Comparison of ENCODE assay signal across 31 cellular contexts in the genomic region with DNA sequence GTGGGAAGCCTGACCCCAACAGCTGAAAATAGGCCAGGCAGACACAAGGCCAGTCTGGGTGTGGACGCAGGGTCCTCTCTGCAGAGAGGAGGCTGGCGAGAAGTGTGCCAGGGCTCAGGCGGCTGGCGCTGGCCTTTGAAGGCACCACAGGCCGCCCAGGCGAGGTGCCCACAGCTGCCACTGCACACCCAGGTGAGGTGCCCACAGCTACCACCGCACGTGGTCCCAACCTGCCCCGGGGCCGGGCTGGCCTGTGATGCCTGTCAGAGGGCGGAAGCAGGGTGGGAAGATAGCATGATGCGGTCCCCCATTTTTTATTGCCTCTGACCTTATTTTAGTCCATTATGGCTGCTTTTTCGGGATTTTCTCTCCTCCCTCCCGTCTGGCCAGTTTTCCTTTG.
"Had no signal": no experiment of that assay in that cellular context is flagged by ENCODE, and none has a peak within 500 bp of the region (broad histone marks: within the 10 kb centered on the region; RNA-seq: fewer than 3 reads in every experiment).

No MANE protein-coding gene starts in this region.

- H3K27me3 ChIP-seq: adrenal gland, ascending aorta, brain microvascular endothelial cell, cardiac muscle cell had no signal

- ATAC-seq: activated naive CD4-positive, alpha-beta T cell treated with anti-CD3 and anti-CD28 coated beads, Interleukin-2, amount 50 U/mL, for 72 hours; activated naive CD8-positive, alpha-beta T cell treated with anti-CD3 and anti-CD28 coated beads, Interleukin-2, amount 50 U/mL, for 24 hours; activated T-cell treated with anti-CD3 and anti-CD28 coated beads, Interleukin-2, amount 50 U/mL, for 4 hours; activated T-cell treated with anti-CD3 and anti-CD28 coated beads, Interleukin-2, amount 50 U/mL, for 72 hours; activated T-helper 17 cell treated with anti-CD3 and anti-CD28 coated beads, Interleukin-2, amount 50 U/mL, for 72 hours; body of pancreas had no signal

- H3K27ac ChIP-seq: adrenal gland, ascending aorta, body of pancreas, brain microvascular endothelial cell, breast epithelium, cardiac muscle cell had no signal

- H3K9me3 ChIP-seq: adrenal gland, ascending aorta, body of pancreas, breast epithelium had no signal

- H3K4me3 ChIP-seq: adrenal gland, ascending aorta, body of pancreas, breast epithelium, cardiac muscle cell had no signal

- H3K4me1 ChIP-seq: adrenal gland, ascending aorta, body of pancreas, breast epithelium had no signal

- DNase-seq: activated effector memory CD4-positive, alpha-beta T cell treated with anti-CD3 and anti-CD28 coated beads, Interleukin-2, amount 50 U/mL, for 16 hours; activated effector memory CD4-positive, alpha-beta T cell treated with Interleukin-2 at 50 U/mL for 16 hours; activated gamma-delta T cell; activated gamma-delta T cell treated with Interleukin-2 at 50 U/mL for 16 hours; activated naive CD4-positive, alpha-beta T cell; activated naive CD4-positive, alpha-beta T cell treated with anti-CD3 and anti-CD28 coated beads for 36 hours; activated naive CD4-positive, alpha-beta T cell treated with anti-CD3 and anti-CD28 coated beads, Interleukin-2, amount 10 ng/mL, durations not matched to agents 7 days and 5 days; activated naive CD4-positive, alpha-beta T cell treated with anti-CD3 and anti-CD28 coated beads, Interleukin-2, amount 50 U/mL, for 16 hours; activated naive CD4-positive, alpha-beta T cell treated with Interleukin-2 at 50 U/mL for 16 hours; activated naive CD8-positive, alpha-beta T cell treated with anti-CD3 and anti-CD28 coated beads for 36 hours; activated naive CD8-positive, alpha-beta T cell treated with anti-CD3 and anti-CD28 coated beads, Interleukin-2, amount 10 ng/mL, durations not matched to agents 7 days and 5 days; activated naive CD8-positive, alpha-beta T cell treated with anti-CD3 and anti-CD28 coated beads, Interleukin-2, amount 50 U/mL, for 24 hours; activated T-cell treated with anti-CD3 and anti-CD28 coated beads, Interleukin-2, amount 50 U/mL, for 24 hours; activated T-cell treated with anti-CD3 and anti-CD28 coated beads, Interleukin-2, amount 50 U/mL, for 4 hours; activated T-cell treated with anti-CD3 and anti-CD28 coated beads, Interleukin-2, amount 50 U/mL, for 48 hours; activated T-cell treated with anti-CD3 and anti-CD28 coated beads, Interleukin-2, amount 50 U/mL, for 72 hours; adrenal gland; amniotic stem cell; amygdala; anterior cingulate cortex; aorta; body of pancreas; brain microvascular endothelial cell; caudate nucleus; central memory CD4-positive, alpha-beta T cell; cerebellar nuclear complex had no signal

- H3K36me3 ChIP-seq: adrenal gland, ascending aorta, brain microvascular endothelial cell, breast epithelium, cardiac muscle cell had no signal
